Comparison of ENCODE assay signal across 8 cellular contexts in genomic region chr17:8156174-8156992, GRCh38. TPM values are rescaled to one million over a fixed set of nuclear protein-coding genes. Genes with fewer than 3 reads are reported as not detected.
DNase-seq lines count a peak whose midpoint lies in the region; ATAC-seq lines count a peak whose summit lies in the region.

No MANE protein-coding gene starts in this region.

- DNase-seq in COLO829 (ENCODE audit: low spot score) (peak; percentile 100), HS-27A (ENCODE audit: low read depth) (peak; percentile 100), NK-92 (lab: John Stamatoyannopoulos, UW; ENCODE audit: unreplicated experiment) (peak; percentile 100), mesendoderm (peak; percentile 100)
- DNase-seq in activated CD8-positive, alpha-beta memory T cell treated with anti-CD3 and anti-CD28 coated beads for 4 hours (ENCODE audit: low read depth in 2 of 2), result peak; percentile 100
- peak; percentile 99 for DNase-seq in stimulated activated CD8-positive, alpha-beta memory T cell treated with anti-CD3 and anti-CD28 coated beads, Interleukin-15, amount 100 ng/mL, for 1 hour (ENCODE audit: low read depth)

- no peak overlapping the region for H2BK120ac ChIP-seq in mesendoderm (ENCODE audit: low read depth, low read length)

- peaks cover 9% of the 10 kb centered on the region for H3K79me1 ChIP-seq in mesendoderm (ENCODE audit: low read length)

- H3K4ac ChIP-seq in mesendoderm (ENCODE audit: low read depth, low read length), result peak overlapping the region; percentile 42

- H2BK5ac ChIP-seq in mesendoderm (ENCODE audit: low read length), result no peak overlapping the region

- peak overlapping the region; percentile 36 for H3K18ac ChIP-seq in mesendoderm (ENCODE audit: low read length)

- H4K8ac ChIP-seq in mesendoderm (ENCODE audit: low read depth, low read length), result no peak overlapping the region

- H2AK5ac ChIP-seq in mesendoderm (ENCODE audit: low read length), result no peak overlapping the region

- no peaks in the 10 kb centered on the region for H3K36me3 ChIP-seq in endocrine pancreas (ENCODE audit: control insufficient read depth, insufficient read depth, low read length)
- H3K36me3 ChIP-seq in mesendoderm (ENCODE audit: control insufficient read depth, insufficient read depth, low read length), result peaks cover 3% of the 10 kb centered on the region

- H3K9me3 ChIP-seq in endocrine pancreas (ENCODE audit: control insufficient read depth, low read length), result no peaks in the 10 kb centered on the region

- ATAC-seq in GM19468 (IDR thresholded peaks at IDR 0.05; ENCODE audit: extremely low read depth, unreplicated experiment), result peak; percentile 63

- H3K9ac ChIP-seq in endocrine pancreas (ENCODE audit: control insufficient read depth, insufficient read depth, low read length) (peak overlapping the region; percentile 84), mesendoderm (ENCODE audit: low read length) (peak overlapping the region; percentile 93)

- no CpG with 5 or more reads among the region's 62 CpGs for WGBS in mesendoderm (ENCODE audit: extremely low coverage, insufficient coverage, low lambda C conversion rate)

- H3K4me2 ChIP-seq in mesendoderm (ENCODE audit: low read length), result peak overlapping the region; percentile 97

- peak overlapping the region; percentile 91 for H3K4me3 ChIP-seq in endocrine pancreas (ENCODE audit: control insufficient read depth, insufficient read depth, low read length)
- H3K4me3 ChIP-seq in mesendoderm (ENCODE audit: low read length), result peak overlapping the region; percentile 83

- H3K79me2 ChIP-seq in mesendoderm (ENCODE audit: control insufficient read depth, insufficient read depth, low read length), result no peaks in the 10 kb centered on the region

- peak overlapping the region; percentile 88 for H3K56ac ChIP-seq in mesendoderm (ENCODE audit: low read length)

- no peaks in the 10 kb centered on the region for H3K27me3 ChIP-seq in endocrine pancreas (ENCODE audit: control insufficient read depth, insufficient read depth, low read length)
- H3K27me3 ChIP-seq in mesendoderm (ENCODE audit: insufficient read depth, low read length, poor library complexity), result no peaks in the 10 kb centered on the region

- H2BK15ac ChIP-seq in mesendoderm (replicated peaks; ENCODE audit: low read depth), result no peak overlapping the region

- H3K23ac ChIP-seq in mesendoderm (ENCODE audit: low read length), result no peak overlapping the region

- peaks cover 5% of the 10 kb centered on the region for H3K4me1 ChIP-seq in endocrine pancreas (ENCODE audit: control insufficient read depth, insufficient read depth, low read length)
- peaks cover 16% of the 10 kb centered on the region for H3K4me1 ChIP-seq in mesendoderm (ENCODE audit: control insufficient read depth, low read depth, low read length)

- H3K27ac ChIP-seq in mesendoderm (ENCODE audit: low read depth, low read length), result peak overlapping the region; percentile 81

- H4K5ac ChIP-seq in mesendoderm (ENCODE audit: low read length), result no peak overlapping the region

RNA-seq across cellular contexts. Expression of gene PER1, which starts 4.2 kb away (rescaled TPM):
- polyA plus RNA-seq in mesendoderm (2013, experiment 1 of 2), result 10.0 TPM
- polyA plus RNA-seq in mesendoderm (2013, experiment 2 of 2), result 10.0 TPM

RNA-seq across cellular contexts. Expression of gene VAMP2, which starts 6.4 kb away (rescaled TPM):
- 14.1 TPM for polyA plus RNA-seq in mesendoderm (2013, experiment 1 of 2)
- polyA plus RNA-seq in mesendoderm (2013, experiment 2 of 2), result 14.0 TPM

RNA-seq across cellular contexts. Expression of gene TMEM107, which starts 19.8 kb away (rescaled TPM):
- 3.7 TPM for polyA plus RNA-seq in mesendoderm (2013, experiment 1 of 2)
- 3.5 TPM for polyA plus RNA-seq in mesendoderm (2013, experiment 2 of 2)

RNA-seq across cellular contexts. Expression of gene HES7, which starts 32.5 kb away (rescaled TPM):
- polyA plus RNA-seq in mesendoderm (2013, experiment 1 of 2), result 0.10 TPM
- polyA plus RNA-seq in mesendoderm (2013, experiment 2 of 2), result 0.17 TPM

RNA-seq across cellular contexts. Expression of gene BORCS6, which starts 33.6 kb away (rescaled TPM):
- polyA plus RNA-seq in mesendoderm (2013, experiment 1 of 2), result 1.9 TPM
- polyA plus RNA-seq in mesendoderm (2013, experiment 2 of 2), result 1.8 TPM

Comparison
In these comparisons a context has a peak if more than half of its experiments do, and no peak if none do; other contexts are left out.
1. Peak in every context shown above with its lines: DNase-seq, ATAC-seq, H3K4me3 ChIP-seq and H3K27ac ChIP-seq.